8 cellular contexts compared by ENCODE assay signal in the genomic region with DNA sequence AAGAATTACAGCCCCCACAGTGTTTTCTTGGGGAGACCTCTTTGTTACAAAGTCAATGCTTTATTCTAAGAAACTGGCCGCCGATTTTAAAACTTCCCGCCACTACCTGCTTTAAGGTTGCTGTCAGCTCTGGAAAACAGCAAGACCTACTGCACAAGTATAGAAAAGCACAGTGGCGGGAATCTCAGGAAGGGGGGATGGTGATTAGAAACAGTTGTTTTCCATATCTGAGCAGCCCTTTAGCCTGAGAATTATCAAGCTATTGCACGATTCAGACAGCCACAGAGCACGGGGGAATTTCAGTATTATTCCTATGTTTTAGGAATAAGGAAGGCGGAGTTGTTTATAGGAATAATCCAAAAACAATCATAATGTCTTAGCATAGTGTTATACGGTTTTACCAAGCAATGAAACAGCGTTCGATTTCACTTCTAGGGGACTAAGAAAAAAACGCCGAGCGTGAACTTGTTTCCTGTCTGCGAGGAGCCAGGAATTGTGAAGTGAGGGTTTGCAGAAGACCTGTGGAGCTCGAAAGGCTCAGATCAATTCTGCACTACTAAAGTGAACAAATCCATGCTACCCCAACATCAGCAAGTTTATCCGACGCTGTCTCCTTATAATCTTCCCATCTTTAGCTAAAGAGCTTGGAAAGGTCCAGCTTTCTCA.
DNase-seq lines count a peak whose midpoint lies in the region; ATAC-seq lines count a peak whose summit lies in the region.

No MANE protein-coding gene starts in this region.

- peaks cover 5% of the 10 kb centered on the region for H3K27me3 ChIP-seq in adipocyte (replicated peaks; ENCODE audit: control insufficient read depth, insufficient read depth, low read length)
- H3K27me3 ChIP-seq in thymus (ENCODE audit: control insufficient read depth, insufficient read depth) = no peaks in the 10 kb centered on the region

- H3K4me3 ChIP-seq in adipocyte (ENCODE audit: low read length) (peak overlapping the region; percentile 88), thymus (ENCODE audit: low read length) (peak overlapping the region; percentile 59)

- intact Hi-C loops in left colon (cut with DNase I, micrococcal nuclease) = no loop called here

- H3K27ac ChIP-seq in thymus (ENCODE audit: low read depth) = no peak overlapping the region

- H3K36me3 ChIP-seq in ES-I3 (ENCODE audit: insufficient read depth, low read length) = no peaks in the 10 kb centered on the region
- H3K36me3 ChIP-seq in adipocyte (ENCODE audit: control insufficient read depth, insufficient read depth, low read length, severe bottlenecking) = no peaks in the 10 kb centered on the region
- H3K36me3 ChIP-seq in thymus (ENCODE audit: control insufficient read depth, insufficient read depth) = no peaks in the 10 kb centered on the region

- peak; percentile 30 for ATAC-seq in GM21423 (IDR thresholded peaks at IDR 0.05; ENCODE audit: unreplicated experiment)
- peak; percentile 32 for ATAC-seq in HG03571 (IDR thresholded peaks at IDR 0.05; ENCODE audit: unreplicated experiment)
- ATAC-seq in left colon = peak; percentile 18

- H3K9ac ChIP-seq in ES-I3 (ENCODE audit: low read depth, low read length) (peak overlapping the region; percentile 84), adipocyte (ENCODE audit: low read length) (peak overlapping the region; percentile 75)

- H3K9me3 ChIP-seq in ES-I3 (ENCODE audit: control insufficient read depth, insufficient read depth, low read length) = no peaks in the 10 kb centered on the region
- no peaks in the 10 kb centered on the region for H3K9me3 ChIP-seq in adipocyte (ENCODE audit: control insufficient read depth, low read length)
- no peaks in the 10 kb centered on the region for H3K9me3 ChIP-seq in thymus (ENCODE audit: control insufficient read depth)

- WGBS in thymus = 1% methylated on average over 17 of the region's 17 CpGs

- H3K4me1 ChIP-seq in ES-I3 (ENCODE audit: insufficient read depth, low read length) (0 out of 2 replicates have a peak, but pooled peaks cover 4% of the 10 kb centered on the region), adipocyte (ENCODE audit: control insufficient read depth, insufficient read depth, low read length) (peaks cover 5% of the 10 kb centered on the region), thymus (ENCODE audit: control insufficient read depth, insufficient read depth, low read length) (no peaks in the 10 kb centered on the region)

- no peak for DNase-seq in adipocyte (ENCODE audit: low read depth)
- no peak for DNase-seq in left colon
- no peak for DNase-seq in NCI-H2171 treated with DMSO at 0.1 percent for 48 hours (lab: John Stamatoyannopoulos, UW)
- DNase-seq in UCSD-AML1 (lab: John Stamatoyannopoulos, UW; ENCODE audit: unreplicated experiment) = no peak
